Comparison of ENCODE assay signal across 11 cellular contexts in genomic region chr4:185213829-185214228, GRCh38. TPM values are rescaled to one million over a fixed set of nuclear protein-coding genes. Genes with fewer than 3 reads are reported as not detected.
A peak's percentile ranks its signal among the peaks of the same experiment; 100 is the strongest.
DNase-seq lines count a peak whose midpoint lies in the region; ATAC-seq, FAIRE-seq and TF ChIP-seq lines count a peak whose summit lies in the region.
"Had no signal": no experiment of that assay in that cellular context is flagged by ENCODE, and none has a peak within 500 bp of the region (broad histone marks: within the 10 kb centered on the region; RNA-seq: fewer than 3 reads in every experiment).

No MANE protein-coding gene starts in this region.

- no peak for FAIRE-seq in HepG2 (lab: Jason Lieb, UNC)

- in situ Hi-C loops in mammary epithelial cell (cut with MboI; ENCODE audit: low sequenced_read_pairs in 2 of 2), result loop anchor here in 1 of 2 donors (10.0 kb wide), 1 partner anchor 181 kb away; the partner anchor contains the start of genes ANKRD37 and LRP2BP
- in situ Hi-C loops in HepG2 (cut with HindIII; ENCODE audit: extremely low pct_ligation_motif_present, low pct_unique_long_range_greater_than_20kb), result no loop called here

- H3K9me3 ChIP-seq in effector memory CD4-positive, alpha-beta T cell (ENCODE audit: control insufficient read depth, low read length), result no peaks in the 10 kb centered on the region
- no peaks in the 10 kb centered on the region for H3K9me3 ChIP-seq in mammary epithelial cell (replicated peaks; ENCODE audit: insufficient read depth, low read length)
- no peaks in the 10 kb centered on the region for H3K9me3 ChIP-seq in HepG2 (ENCODE audit: low read length)

- no peak for TF ChIP-seq POLR2A in HepG2 (IDR thresholded peaks at IDR 0.05; ENCODE audit: insufficient read depth in 1 of 2, low read depth in 2 of 2, low read length in 2 of 2)

- H3K27ac Mint-ChIP-seq in activated B cell treated with CpG ODN at 0.5 μM for 24 hours, result peak overlapping the region; percentile 93

- POLR2A ChIA-PET in activated B cell treated with CpG ODN at 0.5 μM for 24 hours (lab: Charles Lee), result no interaction called here
- POLR2A ChIA-PET in HepG2 (lab: Yijun Ruan, JAX), result no interaction called here

- no peak overlapping the region for H3K27ac ChIP-seq in effector memory CD4-positive, alpha-beta T cell (ENCODE audit: insufficient read depth, low read length, poor library complexity, severe bottlenecking)
- H3K27ac ChIP-seq in mammary epithelial cell (ENCODE audit: insufficient read depth, low read depth, low read length) (no peak overlapping the region), HepG2 (ENCODE audit: extremely low read length, insufficient read depth, low read length) (no peak overlapping the region)

- WGBS in mammary epithelial cell (ENCODE audit: low coverage, missing lambda C conversion rate), result 98% methylated on average over 5 of the region's 5 CpGs
- WGBS in HepG2 (ENCODE audit: low lambda C conversion rate), result 93% methylated on average over 5 of the region's 5 CpGs

- H3K4me3 Mint-ChIP-seq in activated B cell treated with CpG ODN at 0.5 μM for 24 hours, result peak overlapping the region; percentile 77

- BruUV-seq in mammary epithelial cell (replicated peaks; lab: Mats Ljungman, UMichigan), result no TSS peak
- no TSS peak for BruUV-seq in HepG2 (replicated peaks; lab: Mats Ljungman, UMichigan)

- DNase-seq in activated B cell treated with CpG ODN at 0.5 μM for 24 hours (no peak), mammary epithelial cell (no peak), HepG2 (ENCODE audit: low spot score) (no peak)
- DNase-seq in effector memory CD4-positive, alpha-beta T cell, result no peak
- DNase-seq in activated CD4-positive, alpha-beta T cell treated with anti-CD3 and anti-CD28 coated beads, Interleukin-2, amount 50 U/mL, for 4 hours, result no peak
- DNase-seq: activated CD4-positive, alpha-beta T cell treated with anti-CD3 and anti-CD28 coated beads, Interleukin-2, amount 50 U/mL, for 1 hour; DMS153; NCI-H774 had no signal

- H3K27me3 Mint-ChIP-seq in activated B cell treated with CpG ODN at 0.5 μM for 24 hours, result no peaks in the 10 kb centered on the region

- no peak overlapping the region for H3K4me3 ChIP-seq in effector memory CD4-positive, alpha-beta T cell (ENCODE audit: insufficient read depth, low read depth, low read length, poor library complexity, severe bottlenecking)
- H3K4me3 ChIP-seq in mammary epithelial cell (replicated peaks in 1 of 3; ENCODE audit: insufficient read depth in 1 of 3, low read depth in 2 of 3, low read length in 3 of 3) (no peak overlapping the region), HepG2 (replicated peaks in 1 of 3; ENCODE audit: insufficient read depth in 1 of 3, low read depth in 2 of 3, low read length in 3 of 3) (no peak overlapping the region)

- peaks cover 12% of the 10 kb centered on the region for H3K4me1 ChIP-seq in effector memory CD4-positive, alpha-beta T cell (ENCODE audit: control insufficient read depth, insufficient read depth, low read length, poor library complexity, severe bottlenecking)
- H3K4me1 ChIP-seq in mammary epithelial cell (ENCODE audit: insufficient read depth, low read length), result peaks cover 5% of the 10 kb centered on the region
- H3K4me1 ChIP-seq in HepG2 (ENCODE audit: insufficient read depth, low read length), result peaks cover 63% of the 10 kb centered on the region

- H3K79me2 ChIP-seq in mammary epithelial cell (ENCODE audit: insufficient read depth, low read length) (peaks cover 80% of the 10 kb centered on the region), HepG2 (ENCODE audit: insufficient read depth, low read length) (peaks cover 78% of the 10 kb centered on the region)

- no peak overlapping the region for H3K9ac ChIP-seq in mammary epithelial cell (ENCODE audit: insufficient read depth, low read length)
- H3K9ac ChIP-seq in HepG2 (ENCODE audit: insufficient read depth, low read depth, low read length), result no peak overlapping the region

- H4K20me1 ChIP-seq in mammary epithelial cell (ENCODE audit: insufficient read depth, low read length) (no peaks in the 10 kb centered on the region), HepG2 (ENCODE audit: insufficient read depth, low read length) (peaks cover 21% of the 10 kb centered on the region; the same call in 1 of the 2 replicates)

- dilution Hi-C loops in mammary epithelial cell (cut with HindIII; ENCODE audit: low sequenced_read_pairs), result no loop called here

- no peaks in the 10 kb centered on the region for H3K27me3 ChIP-seq in effector memory CD4-positive, alpha-beta T cell (replicated peaks; ENCODE audit: control insufficient read depth, insufficient read depth, low read length, poor library complexity, severe bottlenecking)
- H3K27me3 ChIP-seq in mammary epithelial cell (ENCODE audit: insufficient read depth, low read length) (no peaks in the 10 kb centered on the region), HepG2 (ENCODE audit: control insufficient read depth in 1 of 2, insufficient read depth in 2 of 2, low read length in 2 of 2) (no peaks in the 10 kb centered on the region; a peak in 1 of 5 replicates)

- TF ChIP-seq RAD21 in HepG2 (CRISPR knock-in tag; IDR thresholded peaks at IDR 0.05), result no peak

- H2AFZ ChIP-seq in mammary epithelial cell (ENCODE audit: low read depth, low read length) (no peak overlapping the region), HepG2 (ENCODE audit: low read length) (no peak overlapping the region)

- intact Hi-C loops in activated B cell treated with CpG ODN at 0.5 μM for 24 hours (cut with micrococcal nuclease), result loop anchor here (5.0 to 10.0 kb wide), 4 partner anchors 33 to 947 kb away; partner anchors contain the start of genes CENPU and IRF2
- intact Hi-C loops in mammary epithelial cell (cut with micrococcal nuclease), result no loop called here
- intact Hi-C loops in HepG2 (cut with micrococcal nuclease; ENCODE audit: unreplicated experiment), result no loop called here

- H3K4me1 Mint-ChIP-seq in activated B cell treated with CpG ODN at 0.5 μM for 24 hours, result peaks cover 81% of the 10 kb centered on the region

- H3K4me2 ChIP-seq in mammary epithelial cell (ENCODE audit: insufficient read depth, low read depth, low read length) (no peak overlapping the region), HepG2 (ENCODE audit: low read depth, low read length) (no peak overlapping the region)

- H3K36me3 Mint-ChIP-seq in activated B cell treated with CpG ODN at 0.5 μM for 24 hours (ENCODE audit: low read depth), result peaks cover 8% of the 10 kb centered on the region

- TF ChIP-seq CTCF in activated B cell treated with CpG ODN at 0.5 μM for 24 hours (IDR thresholded peaks at IDR 0.05) (no peak), mammary epithelial cell (conservative IDR thresholded peaks at IDR 0.05 in 1 of 2, IDR thresholded peaks at IDR 0.05 in 1 of 2; ENCODE audit: extremely low read depth in 1 of 2, insufficient read depth in 1 of 2, low read depth in 1 of 2, low read length in 2 of 2) (no peak), HepG2 (CRISPR knock-in tag; IDR thresholded peaks at IDR 0.05) (no peak)

- H3K9me3 Mint-ChIP-seq in activated B cell treated with CpG ODN at 0.5 μM for 24 hours, result no peaks in the 10 kb centered on the region

- TF ChIP-seq EP300 in HepG2 (IDR thresholded peaks at IDR 0.05; ENCODE audit: low read depth in 2 of 2, low read length in 2 of 2) (no peak), HepG2 (CRISPR knock-in tag; IDR thresholded peaks at IDR 0.05; ENCODE audit: borderline replicate concordance) (no peak)

- ATAC-seq in GM18508 (IDR thresholded peaks at IDR 0.05; ENCODE audit: insufficient read depth, unreplicated experiment) (peak; percentile 52), GM21526 (IDR thresholded peaks at IDR 0.05; ENCODE audit: low FRiP score, unreplicated experiment) (peak; percentile 29), HG03175 (IDR thresholded peaks at IDR 0.05; ENCODE audit: unreplicated experiment) (peak; percentile 44), activated B cell treated with CpG ODN at 0.5 μM for 24 hours (ENCODE audit: low read depth) (peak; percentile 38), HepG2 (no peak)

- CTCF ChIA-PET in activated B cell treated with CpG ODN at 0.5 μM for 24 hours (lab: Charles Lee) (no interaction called here), mammary epithelial cell (lab: Charles Lee; ENCODE audit: low non-redundant PET) (no interaction called here), HepG2 (lab: Yijun Ruan, JAX; ENCODE audit: low intra/inter-chr PET ratio, low total read pairs) (no interaction called here)

- H3K36me3 ChIP-seq in effector memory CD4-positive, alpha-beta T cell (ENCODE audit: control insufficient read depth, insufficient read depth, low read length), result no peaks in the 10 kb centered on the region
- H3K36me3 ChIP-seq in mammary epithelial cell (ENCODE audit: insufficient read depth, low read length) (no peaks in the 10 kb centered on the region), HepG2 (replicated peaks in 1 of 2; ENCODE audit: control insufficient read depth in 1 of 2, insufficient read depth in 2 of 2, low read length in 2 of 2) (no peaks in the 10 kb centered on the region; a peak in 1 of 5 replicates)

RNA-seq across cellular contexts. Expression of gene SNX25, which starts 4.4 kb away (rescaled TPM):
- total RNA-seq in activated B cell treated with CpG ODN at 0.5 μM for 24 hours (53.1 and 53.7 TPM in 2 replicates), mammary epithelial cell (10 to 100 TPM; 15.3 to 24.0 TPM), HepG2 (2016; rRNA removed; fragmentation: Illumina TruSeq; extraction: Trizol) (19.7 and 23.4 TPM in 2 replicates)
- polyA plus RNA-seq in mammary epithelial cell (5.8 TPM), HepG2 (2011; rRNA removed) (21.2 and 23.5 TPM in 2 replicates)
- polyA minus RNA-seq in mammary epithelial cell, result 90.1 TPM
- 116 and 134 TPM in 2 replicates for total RNA-seq in HepG2 (2016; cell fraction: cytosol; rRNA removed; fragmentation: Illumina TruSeq; extraction: Trizol; ENCODE audit: low read depth)
- 18.7 and 25.1 TPM in 2 replicates for total RNA-seq in HepG2 (2016; cell fraction: insoluble cytoplasmic fraction; rRNA removed; fragmentation: Illumina TruSeq; extraction: Trizol)
- total RNA-seq in HepG2 (2016; cell fraction: membrane; rRNA removed; fragmentation: Illumina TruSeq; extraction: Trizol), result 50.6 and 53.0 TPM in 2 replicates
- 24.7 and 25.8 TPM in 2 replicates for total RNA-seq in HepG2 (2016; cell fraction: nucleus; rRNA removed; fragmentation: Illumina TruSeq; extraction: Trizol)
- 6.4 and 11.9 TPM in 2 replicates for polyA plus RNA-seq in HepG2 (2011; cell fraction: cytosol; rRNA removed)
- 11.8 and 16.0 TPM in 2 replicates for polyA plus RNA-seq in HepG2 (2011; cell fraction: nucleus; rRNA removed)
- 23.5 and 24.1 TPM in 2 replicates for polyA plus RNA-seq in HepG2 (2012)
- polyA plus RNA-seq in HepG2 (2016; cell fraction: cytosol; fragmentation: Illumina TruSeq; extraction: Trizol; ENCODE audit: low read depth), result 5.2 and 5.6 TPM in 2 replicates
- polyA plus RNA-seq in HepG2 (2016; cell fraction: insoluble cytoplasmic fraction; fragmentation: Illumina TruSeq; extraction: Trizol; ENCODE audit: low read depth), result 15.3 and 15.6 TPM in 2 replicates
- polyA plus RNA-seq in HepG2 (2016; cell fraction: membrane; fragmentation: Illumina TruSeq; extraction: Trizol; ENCODE audit: low read depth), result 11.4 and 12.9 TPM in 2 replicates
- 22.3 and 22.4 TPM in 2 replicates for polyA plus RNA-seq in HepG2 (2016; cell fraction: nucleus; fragmentation: Illumina TruSeq; extraction: Trizol; ENCODE audit: insufficient read depth, low read depth)
- 32.3 and 43.0 TPM in 2 replicates for polyA minus RNA-seq in HepG2 (2011; rRNA and poly(A)+ RNA removed; ENCODE audit: low replicate concordance)
- polyA minus RNA-seq in HepG2 (2011; cell fraction: cytosol; rRNA and poly(A)+ RNA removed), result 21.2 and 26.6 TPM in 2 replicates
- 47.5 and 59.8 TPM in 2 replicates for polyA minus RNA-seq in HepG2 (2011; cell fraction: nucleus; rRNA and poly(A)+ RNA removed)

RNA-seq across cellular contexts. Expression of gene CFAP97, which starts 10.0 kb away (rescaled TPM):
- 42.6 and 44.1 TPM in 2 replicates for total RNA-seq in activated B cell treated with CpG ODN at 0.5 μM for 24 hours
- total RNA-seq in mammary epithelial cell, result 10 to 100 TPM; 39.7 to 45.2 TPM
- 15.8 TPM for polyA plus RNA-seq in mammary epithelial cell
- polyA minus RNA-seq in mammary epithelial cell, result 14.0 TPM
- 44.4 and 67.9 TPM in 2 replicates for total RNA-seq in HepG2 (2016; rRNA removed; fragmentation: Illumina TruSeq; extraction: Trizol)
- total RNA-seq in HepG2 (2016; cell fraction: cytosol; rRNA removed; fragmentation: Illumina TruSeq; extraction: Trizol; ENCODE audit: low read depth), result 10.4 and 12.7 TPM in 2 replicates
- total RNA-seq in HepG2 (2016; cell fraction: insoluble cytoplasmic fraction; rRNA removed; fragmentation: Illumina TruSeq; extraction: Trizol), result 44.5 and 66.3 TPM in 2 replicates
- total RNA-seq in HepG2 (2016; cell fraction: membrane; rRNA removed; fragmentation: Illumina TruSeq; extraction: Trizol), result 34.3 and 42.9 TPM in 2 replicates
- 29.7 and 33.6 TPM in 2 replicates for total RNA-seq in HepG2 (2016; cell fraction: nucleus; rRNA removed; fragmentation: Illumina TruSeq; extraction: Trizol)
- polyA plus RNA-seq in HepG2 (2011; rRNA removed), result 22.6 and 32.1 TPM in 2 replicates
- 11.1 and 19.6 TPM in 2 replicates for polyA plus RNA-seq in HepG2 (2011; cell fraction: cytosol; rRNA removed)
- polyA plus RNA-seq in HepG2 (2011; cell fraction: nucleus; rRNA removed), result 8.6 and 13.8 TPM in 2 replicates
- 26.2 and 40.6 TPM in 2 replicates for polyA plus RNA-seq in HepG2 (2012)
- polyA plus RNA-seq in HepG2 (2016; cell fraction: cytosol; fragmentation: Illumina TruSeq; extraction: Trizol; ENCODE audit: low read depth), result 3.5 and 4.6 TPM in 2 replicates
- polyA plus RNA-seq in HepG2 (2016; cell fraction: insoluble cytoplasmic fraction; fragmentation: Illumina TruSeq; extraction: Trizol; ENCODE audit: low read depth), result 49.3 and 51.9 TPM in 2 replicates
- polyA plus RNA-seq in HepG2 (2016; cell fraction: membrane; fragmentation: Illumina TruSeq; extraction: Trizol; ENCODE audit: low read depth), result 14.3 and 17.2 TPM in 2 replicates
- polyA plus RNA-seq in HepG2 (2016; cell fraction: nucleus; fragmentation: Illumina TruSeq; extraction: Trizol; ENCODE audit: insufficient read depth, low read depth), result 25.5 and 26.7 TPM in 2 replicates
- polyA minus RNA-seq in HepG2 (2011; rRNA and poly(A)+ RNA removed; ENCODE audit: low replicate concordance), result 9.1 and 15.6 TPM in 2 replicates
- 25.9 and 35.6 TPM in 2 replicates for polyA minus RNA-seq in HepG2 (2011; cell fraction: cytosol; rRNA and poly(A)+ RNA removed)
- polyA minus RNA-seq in HepG2 (2011; cell fraction: nucleus; rRNA and poly(A)+ RNA removed), result 51.6 and 68.6 TPM in 2 replicates
